Comparison of ENCODE assay signal across 8 cellular contexts in the genomic region with DNA sequence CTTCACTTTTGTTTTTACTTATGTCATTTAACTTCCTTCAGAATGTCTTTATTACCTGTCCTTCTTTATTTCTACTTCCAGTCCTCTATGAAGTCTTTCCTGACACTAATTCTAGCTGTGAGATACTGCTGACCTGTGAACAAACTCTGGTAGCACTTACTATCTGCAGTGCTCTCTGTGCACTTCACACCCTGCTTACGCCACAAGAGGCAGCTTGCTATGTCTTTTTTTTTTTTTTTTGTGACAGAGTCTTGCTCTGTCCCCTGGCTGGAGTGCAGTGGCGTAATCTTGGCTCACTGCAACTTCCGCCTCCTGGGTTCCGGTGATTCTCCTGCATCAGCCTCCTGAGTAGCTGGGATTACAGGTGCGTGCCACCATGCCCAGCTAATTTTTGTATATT. TPM values are rescaled to one million over a fixed set of nuclear protein-coding genes. Genes with fewer than 3 reads are reported as not detected.
DNase-seq lines count a peak whose midpoint lies in the region; ATAC-seq and TF ChIP-seq lines count a peak whose summit lies in the region.

No MANE protein-coding gene starts in this region.

- no peak for TF ChIP-seq CTCF in right atrium auricular region (IDR thresholded peaks at IDR 0.05)
- peak in 1 of 6 experiments; percentile 38 for TF ChIP-seq CTCF in thyroid gland (IDR thresholded peaks at IDR 0.05)

- H3K4me3 ChIP-seq in right atrium auricular region, result no peak overlapping the region
- H3K4me3 ChIP-seq in thyroid gland (replicated peaks in 1 of 3), result no peak overlapping the region

- H3K4me1 Mint-ChIP-seq in activated CD8-positive, alpha-beta memory T cell treated with anti-CD3 and anti-CD28 coated beads, Interleukin-2, amount 10 ng/mL, durations not matched to agents 7 days and 5 days, result peaks cover 77% of the 10 kb centered on the region

- H3K27me3 Mint-ChIP-seq in activated CD8-positive, alpha-beta memory T cell treated with anti-CD3 and anti-CD28 coated beads, Interleukin-2, amount 10 ng/mL, durations not matched to agents 7 days and 5 days, result no peaks in the 10 kb centered on the region

- H3K4me3 Mint-ChIP-seq in activated CD8-positive, alpha-beta memory T cell treated with anti-CD3 and anti-CD28 coated beads, Interleukin-2, amount 10 ng/mL, durations not matched to agents 7 days and 5 days, result peak overlapping the region; percentile 51

- peak overlapping the region; percentile 11 to 38 for H3K27ac ChIP-seq in right atrium auricular region
- peak overlapping the region; percentile 83 to 97 (median 94) for H3K27ac ChIP-seq in thyroid gland

- peaks cover 24% of the 10 kb centered on the region for H3K36me3 Mint-ChIP-seq in activated CD8-positive, alpha-beta memory T cell treated with anti-CD3 and anti-CD28 coated beads, Interleukin-2, amount 10 ng/mL, durations not matched to agents 7 days and 5 days

- CTCF ChIA-PET in activated CD8-positive, alpha-beta memory T cell treated with anti-CD3 and anti-CD28 coated beads, Interleukin-2, amount 10 ng/mL, durations not matched to agents 7 days and 5 days (lab: Charles Lee), result interaction anchor here (1.2 to 8.8 kb wide), 3 partner anchors 12 to 207 kb away, joined by 3 to 90 read pairs (median 5); partner anchors contain the start of gene STIM1

- H3K27me3 ChIP-seq in right atrium auricular region, result no peaks in the 10 kb centered on the region
- H3K27me3 ChIP-seq in thyroid gland, result no peaks in the 10 kb centered on the region

- ATAC-seq in activated CD8-positive, alpha-beta memory T cell treated with anti-CD3 and anti-CD28 coated beads, Interleukin-2, amount 10 ng/mL, durations not matched to agents 7 days and 5 days, result no peak

- WGBS in thyroid gland, 2 donors, result 31 to 43% methylated on average over 5 of the region's 5 CpGs

- H3K4me1 ChIP-seq in right atrium auricular region (peaks cover 0 to 40% of the 10 kb centered on the region in 2 donors), thyroid gland (peaks cover 50 to 63% of the 10 kb centered on the region in 2 donors)

- H3K9me3 Mint-ChIP-seq in activated CD8-positive, alpha-beta memory T cell treated with anti-CD3 and anti-CD28 coated beads, Interleukin-2, amount 10 ng/mL, durations not matched to agents 7 days and 5 days (ENCODE audit: low read depth), result no peaks in the 10 kb centered on the region

- H3K36me3 ChIP-seq in right atrium auricular region, result no peaks in the 10 kb centered on the region
- no peaks in the 10 kb centered on the region for H3K36me3 ChIP-seq in thyroid gland

- DNase-seq in activated CD8-positive, alpha-beta memory T cell treated with anti-CD3 and anti-CD28 coated beads, Interleukin-2, amount 10 ng/mL, durations not matched to agents 7 days and 5 days, result no peak
- no peak for DNase-seq in activated CD8-positive, alpha-beta memory T cell treated with anti-CD3 and anti-CD28 coated beads, Interleukin-2, amount 50 U/mL, for 48 hours
- DNase-seq in SKM-1 treated with dmso at 0.1 percent for 144 hours (lab: John Stamatoyannopoulos, UW; ENCODE audit: unreplicated experiment) (peak; percentile 66), right atrium auricular region (ENCODE audit: low spot score) (no peak), thyroid gland (peak; percentile 81 to 84), NCI-H774 (lab: John Stamatoyannopoulos, UW) (no peak), posterior cingulate gyrus (no peak), iPS-NIHi7 (ENCODE audit: extremely low spot score) (no peak)

- H3K9me3 ChIP-seq in right atrium auricular region (no peaks in the 10 kb centered on the region), thyroid gland (no peaks in the 10 kb centered on the region)

- H3K27ac Mint-ChIP-seq in activated CD8-positive, alpha-beta memory T cell treated with anti-CD3 and anti-CD28 coated beads, Interleukin-2, amount 10 ng/mL, durations not matched to agents 7 days and 5 days, result peak overlapping the region; percentile 85

- intact Hi-C loops in thyroid gland (cut with DNase I), result no loop called here
- intact Hi-C loops in posterior cingulate gyrus (cut with DNase I), result no loop called here

- TF ChIP-seq POLR2A in thyroid gland (IDR thresholded peaks at IDR 0.05), result no peak

RNA-seq across cellular contexts. Expression of gene STIM1, which starts 10.7 kb away (rescaled TPM):
- 100 to 1,000 TPM in 1 of 2 experiments, 10 to 100 TPM in 1; 83.5 to 104 TPM for total RNA-seq in activated CD8-positive, alpha-beta memory T cell treated with anti-CD3 and anti-CD28 coated beads, Interleukin-2, amount 10 ng/mL, durations not matched to agents 7 days and 5 days
- total RNA-seq in right atrium auricular region, result 10 to 100 TPM; 15.4 to 16.6 TPM
- total RNA-seq in thyroid gland, result 10 to 100 TPM; 54.3 to 89.2 (median 71.0) TPM

RNA-seq across cellular contexts. Expression of gene RHOG, which starts 25.4 kb away (rescaled TPM):
- 100 to 1,000 TPM; 154 to 163 TPM for total RNA-seq in activated CD8-positive, alpha-beta memory T cell treated with anti-CD3 and anti-CD28 coated beads, Interleukin-2, amount 10 ng/mL, durations not matched to agents 7 days and 5 days
- total RNA-seq in right atrium auricular region (10 to 100 TPM; 20.1 to 48.9 TPM), thyroid gland (10 to 100 TPM; 17.3 to 39.0 (median 27.8) TPM)

RNA-seq across cellular contexts. Expression of gene PGAP2, which starts 57.8 kb away (rescaled TPM):
- 10 to 100 TPM; 22.7 to 23.5 TPM for total RNA-seq in activated CD8-positive, alpha-beta memory T cell treated with anti-CD3 and anti-CD28 coated beads, Interleukin-2, amount 10 ng/mL, durations not matched to agents 7 days and 5 days
- total RNA-seq in right atrium auricular region, result 10 to 100 TPM; 10.8 to 14.9 TPM
- 10 to 100 TPM; 24.6 to 36.5 (median 30.5) TPM for total RNA-seq in thyroid gland

Comparison
In these comparisons a context has a peak if more than half of its experiments do, and no peak if none do; other contexts are left out.
1. DNase-seq: peak in SKM-1 treated with dmso at 0.1 percent for 144 hours (single experiment) and thyroid gland (2 of 2); none in activated CD8-positive, alpha-beta memory T cell treated with anti-CD3 and anti-CD28 coated beads, Interleukin-2, amount 10 ng/mL, durations not matched to agents 7 days and 5 days (single experiment), activated CD8-positive, alpha-beta memory T cell treated with anti-CD3 and anti-CD28 coated beads, Interleukin-2, amount 50 U/mL, for 48 hours (single experiment), right atrium auricular region (single experiment), NCI-H774 (single experiment), posterior cingulate gyrus (0 of 10) and iPS-NIHi7 (single experiment).